26 cellular contexts compared by ENCODE assay signal in genomic region chr1:224856973-224857372, GRCh38.
"Had no signal": no experiment of that assay in that cellular context is flagged by ENCODE, and none has a peak within 500 bp of the region (broad histone marks: within the 10 kb centered on the region; RNA-seq: fewer than 3 reads in every experiment).

No MANE protein-coding gene starts in this region.

- H3K9ac ChIP-seq: neural progenitor cell, parathyroid adenoma had no signal

- ATAC-seq: naive thymus-derived CD4-positive, alpha-beta T cell; natural killer cell; psoas muscle; right cardiac atrium; sciatic nerve; stimulated activated effector memory CD8-positive, alpha-beta T cell treated with anti-CD3 and anti-CD28 coated beads, Interleukin-12 subunit alpha, Interleukin-12 subunit beta, amount 100 ng/mL, for 72 hours; stimulated activated naive B cell treated with anti-CD40 and anti-IgM and Interleukin-4, amounts not matched to agents 10 μg/mL and 1 μg/mL and 100 μg/mL, for 72 hours had no signal

- H3K4me1 ChIP-seq: neural progenitor cell, parathyroid adenoma, psoas muscle, stomach, thyroid gland, tibial nerve, upper lobe of left lung, vagina had no signal

- DNase-seq: naive thymus-derived CD4-positive, alpha-beta T cell; natural killer cell; occipital lobe; ovary; posterior cingulate gyrus; psoas muscle; right cardiac atrium; stimulated activated CD4-positive, alpha-beta T cell treated with anti-CD3 and anti-CD28 coated beads, Interleukin-15, amount 100 ng/mL, for 24 hours; stimulated activated CD4-positive, alpha-beta T cell treated with anti-CD3 and anti-CD28 coated beads, Interleukin-2, amount 100 ng/mL, for 24 hours; stimulated activated CD4-positive, alpha-beta T cell treated with anti-CD3 and anti-CD28 coated beads, Interleukin-2, amount 100 ng/mL, for 48 hours; stimulated activated CD4-positive, alpha-beta T cell treated with anti-CD3 and anti-CD28 coated beads, Interleukin-4, amount 100 ng/mL, for 24 hours; stimulated activated naive B cell treated with anti-CD40 and anti-IgM and Interleukin-4, amounts not matched to agents 10 μg/mL and 1 μg/mL and 100 μg/mL, for 72 hours; stimulated activated naive CD4-positive, alpha-beta T cell treated with Interleukin-2 at 50 U/mL for 16 hours; stomach; thyroid gland; trophoblast cell; upper lobe of left lung had no signal

- H2AFZ ChIP-seq: neural progenitor cell, parathyroid adenoma had no signal

- H3K27ac ChIP-seq: neural progenitor cell, ovary, parathyroid adenoma, psoas muscle, skin epidermis, stomach, thoracic aorta, thyroid gland, tibial nerve, upper lobe of left lung, vagina had no signal

- H3K79me2 ChIP-seq: parathyroid adenoma had no signal

- H3K27me3 ChIP-seq: neural progenitor cell, ovary, stomach, thyroid gland, tibial nerve, upper lobe of left lung, vagina had no signal

- H3K9me3 ChIP-seq: ovary, psoas muscle, stomach, thoracic aorta, thyroid gland, tibial nerve, upper lobe of left lung, vagina had no signal

- H3K36me3 ChIP-seq: neural progenitor cell, ovary, stomach, thoracic aorta, thyroid gland, tibial nerve, upper lobe of left lung, vagina had no signal

- H3K4me2 ChIP-seq: neural progenitor cell had no signal

- FAIRE-seq: urothelium cell line had no signal

- H3K4me3 ChIP-seq: neural progenitor cell, ovary, psoas muscle, skin epidermis, stomach, thoracic aorta, thyroid gland, tibial nerve, upper lobe of left lung, vagina had no signal
